ENCODE assay signal across 3 cellular contexts in genomic region chr3:66039590-66039887, GRCh38.
TF ChIP-seq lines count a peak whose summit lies in the region.

No MANE protein-coding gene starts in this region.

TF ChIP-seq in A549, 52 proteins besides CTCF, POLR2A, EP300 and RAD21:
- TF ChIP-seq GATA3 (IDR thresholded peaks at IDR 0.05; ENCODE audit: borderline replicate concordance) (no peak), FOXS1 (CRISPR knock-in tag; IDR thresholded peaks at IDR 0.05) (no peak), NPAS2 (CRISPR knock-in tag; IDR thresholded peaks at IDR 0.05; ENCODE audit: borderline replicate concordance) (no peak), ZFP36 (IDR thresholded peaks at IDR 0.05; ENCODE audit: borderline replicate concordance, partially characterized antibody) (no peak), PHF8 (IDR thresholded peaks at IDR 0.05; ENCODE audit: borderline replicate concordance, low read depth) (no peak), HOXB5 (CRISPR knock-in tag; IDR thresholded peaks at IDR 0.05) (no peak), BCL3 (IDR thresholded peaks at IDR 0.05) (no peak), MAZ (IDR thresholded peaks at IDR 0.05; ENCODE audit: borderline replicate concordance, low read depth, low read length) (no peak), CBX2 (IDR thresholded peaks at IDR 0.05; ENCODE audit: borderline replicate concordance, low read depth) (no peak), KDM1A (IDR thresholded peaks at IDR 0.05; ENCODE audit: low read depth) (no peak), CEBPB (IDR thresholded peaks at IDR 0.05) (no peak), BHLHE40 (IDR thresholded peaks at IDR 0.05; ENCODE audit: low read depth, low read length) (no peak), POLR2AphosphoS2 (conservative IDR thresholded peaks at IDR 0.05; ENCODE audit: low read length) (no peak), TP53 (CRISPR knock-in tag; IDR thresholded peaks at IDR 0.05) (no peak), FOSB (CRISPR knock-in tag; IDR thresholded peaks at IDR 0.05) (no peak), CHD2 (IDR thresholded peaks at IDR 0.05; ENCODE audit: low read length, partially characterized antibody) (no peak), USF2 (IDR thresholded peaks at IDR 0.05) (no peak), SMC3 (IDR thresholded peaks at IDR 0.05) (no peak)
TF ChIP-seq in A549: peak in this region for 0.

TF ChIP-seq in IMR-90, 13 proteins besides CTCF, POLR2A, EP300 and RAD21:
- TF ChIP-seq ELK1 (IDR thresholded peaks at IDR 0.05; ENCODE audit: borderline replicate concordance, low read depth, low read length), result no peak
- TF ChIP-seq RCOR1 (IDR thresholded peaks at IDR 0.05; ENCODE audit: insufficient replicate concordance, low read length), result no peak
- no peak for TF ChIP-seq RFX5 (IDR thresholded peaks at IDR 0.05; ENCODE audit: low read depth, low read length)
- TF ChIP-seq CEBPB (IDR thresholded peaks at IDR 0.05; ENCODE audit: low read depth, low read length), result no peak
- no peak for TF ChIP-seq SMC3 (IDR thresholded peaks at IDR 0.05; ENCODE audit: low read depth, low read length)
- TF ChIP-seq USF2 (IDR thresholded peaks at IDR 0.05; ENCODE audit: low read depth, low read length), result no peak
- no peak for TF ChIP-seq MAZ (IDR thresholded peaks at IDR 0.05; ENCODE audit: borderline replicate concordance, low read depth, low read length)
- TF ChIP-seq MAFK (IDR thresholded peaks at IDR 0.05; ENCODE audit: low read depth, low read length), result no peak
- no peak for TF ChIP-seq CHD1 (IDR thresholded peaks at IDR 0.05; ENCODE audit: low read depth, low read length)
- no peak for TF ChIP-seq NFE2L2 (IDR thresholded peaks at IDR 0.05; ENCODE audit: low read depth, low read length)
- no peak for TF ChIP-seq FOS (IDR thresholded peaks at IDR 0.05; ENCODE audit: low read depth, low read length)
- TF ChIP-seq BHLHE40 (IDR thresholded peaks at IDR 0.05; ENCODE audit: low read depth, low read length), result no peak
- no peak for TF ChIP-seq MXI1 (IDR thresholded peaks at IDR 0.05; ENCODE audit: borderline replicate concordance, low read depth, low read length)
TF ChIP-seq in IMR-90: peak in this region for 0.

TF ChIP-seq in HepG2, 621 proteins besides CTCF, POLR2A, EP300 and RAD21 (continues in another document):
- peak; percentile 31; the same call in 1 of the 2 replicates for TF ChIP-seq PATZ1 (CRISPR knock-in tag; IDR thresholded peaks at IDR 0.05)
- no peak for TF ChIP-seq ZNF891 (CRISPR knock-in tag; IDR thresholded peaks at IDR 0.05)
- 0 out of 2 replicates have a peak, but pooled peaks have one; percentile 3 for TF ChIP-seq ARID4A (CRISPR knock-in tag; IDR thresholded peaks at IDR 0.05; ENCODE audit: borderline replicate concordance)
- 0 out of 2 replicates have a peak, but pooled peaks have one; percentile 21 for TF ChIP-seq ZSCAN29 (CRISPR knock-in tag; conservative IDR thresholded peaks at IDR 0.05)
- TF ChIP-seq ZNF138 (CRISPR knock-in tag; IDR thresholded peaks at IDR 0.05; ENCODE audit: low read depth), result no peak
- TF ChIP-seq ZFP91 (CRISPR knock-in tag; IDR thresholded peaks at IDR 0.05; ENCODE audit: borderline replicate concordance), result no peak
- TF ChIP-seq ZBTB37 (CRISPR knock-in tag; IDR thresholded peaks at IDR 0.05), result peak; percentile 37; the same call in 1 of the 2 replicates
- TF ChIP-seq ZFY (CRISPR knock-in tag; IDR thresholded peaks at IDR 0.05), result peak; percentile 50
- TF ChIP-seq IRX3 (CRISPR knock-in tag; IDR thresholded peaks at IDR 0.05; ENCODE audit: borderline replicate concordance, low read depth), result 0 out of 2 replicates have a peak, but pooled peaks have one; percentile 6
- TF ChIP-seq NR2C2 (CRISPR knock-in tag; IDR thresholded peaks at IDR 0.05; ENCODE audit: borderline replicate concordance), result peak; percentile 1; the same call in 1 of the 2 replicates
- TF ChIP-seq ZIK1 (CRISPR knock-in tag; IDR thresholded peaks at IDR 0.05; ENCODE audit: borderline replicate concordance, low read depth), result 0 out of 2 replicates have a peak, but pooled peaks have one; percentile 12
- TF ChIP-seq POGK (CRISPR knock-in tag; conservative IDR thresholded peaks at IDR 0.05), result no peak
- TF ChIP-seq DNMT3B (CRISPR knock-in tag; conservative IDR thresholded peaks at IDR 0.05), result 0 out of 2 replicates have a peak, but pooled peaks have one; percentile 48
- no peak for TF ChIP-seq ZNF788 (CRISPR knock-in tag; IDR thresholded peaks at IDR 0.05; ENCODE audit: borderline replicate concordance)
- peak; percentile 5; the same call in 1 of the 2 replicates for TF ChIP-seq ZNF768 (CRISPR knock-in tag; IDR thresholded peaks at IDR 0.05)
- no peak for TF ChIP-seq ZFP1 (CRISPR knock-in tag; IDR thresholded peaks at IDR 0.05)
- TF ChIP-seq ZNF687 (CRISPR knock-in tag; IDR thresholded peaks at IDR 0.05), result peak; percentile 64
- no peak for TF ChIP-seq HMG20A (CRISPR knock-in tag; IDR thresholded peaks at IDR 0.05; ENCODE audit: borderline replicate concordance)
- no peak for TF ChIP-seq NFKB2 (CRISPR knock-in tag; IDR thresholded peaks at IDR 0.05; ENCODE audit: borderline replicate concordance)
- no peak for TF ChIP-seq ZNF432 (CRISPR knock-in tag; IDR thresholded peaks at IDR 0.05; ENCODE audit: borderline replicate concordance)
- TF ChIP-seq SNAPC5 (CRISPR knock-in tag; IDR thresholded peaks at IDR 0.05; ENCODE audit: borderline replicate concordance), result 0 out of 2 replicates have a peak, but pooled peaks have one; percentile 34
- TF ChIP-seq MLXIP (CRISPR knock-in tag; IDR thresholded peaks at IDR 0.05; ENCODE audit: borderline replicate concordance), result no peak
- peak; percentile 55 for TF ChIP-seq ZFX (CRISPR knock-in tag; IDR thresholded peaks at IDR 0.05; ENCODE audit: low read depth)
